ENCODE assay signal across 24 cellular contexts in the genomic region with DNA sequence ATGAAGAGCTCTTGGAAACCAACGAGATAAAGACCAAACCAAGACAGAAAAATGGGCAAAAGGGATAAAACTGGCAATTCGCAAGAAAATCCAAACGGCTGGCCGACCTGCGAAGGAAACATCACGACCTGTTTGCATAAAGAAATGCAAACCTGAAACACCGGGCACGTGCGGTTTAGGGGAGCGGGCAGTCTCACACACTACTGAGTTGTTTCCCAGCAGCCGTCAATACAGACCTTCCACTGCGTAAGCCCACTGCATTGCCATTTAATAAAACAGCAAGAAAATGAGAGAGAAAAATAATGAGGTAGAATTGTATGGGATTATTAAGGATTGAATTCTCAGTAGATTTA. TPM values are rescaled to one million over a fixed set of nuclear protein-coding genes. Genes with fewer than 3 reads are reported as not detected.
DNase-seq lines count a peak whose midpoint lies in the region.
"Had no signal": no experiment of that assay in that cellular context is flagged by ENCODE, and none has a peak within 500 bp of the region (broad histone marks: within the 10 kb centered on the region; RNA-seq: fewer than 3 reads in every experiment).

No MANE protein-coding gene starts in this region.

- no peaks in the 10 kb centered on the region for H3K9me3 ChIP-seq in NT2/D1 (ENCODE audit: insufficient read depth, low read length)
- H3K9me3 ChIP-seq: pancreas, thyroid gland had no signal

- no peak overlapping the region for H3K4ac ChIP-seq in mesendoderm (ENCODE audit: low read depth, low read length)

- H4K5ac ChIP-seq in mesendoderm (ENCODE audit: low read length): no peak overlapping the region

- H3K9ac ChIP-seq in NT2/D1 (ENCODE audit: insufficient read length, low read depth) (peak overlapping the region; percentile 76), mesendoderm (ENCODE audit: low read length) (no peak overlapping the region)

- H3K4me2 ChIP-seq in mesendoderm (ENCODE audit: low read length): no peak overlapping the region
- H3K4me2 ChIP-seq: smooth muscle cell had no signal

- H3K36me3 Mint-ChIP-seq in T-helper 2 cell treated with Interferon-gamma antibody and Interleukin-4, amounts not matched to agents 5 μg/mL and 100 μg/mL, for 36 hours (ENCODE audit: low read depth): peaks cover 3% of the 10 kb centered on the region

- H3K27ac ChIP-seq in ACC112 (ENCODE audit: low read depth, low read length) (no peak overlapping the region), mesendoderm (ENCODE audit: low read depth, low read length) (no peak overlapping the region)
- H3K27ac ChIP-seq: pancreas, thyroid gland had no signal

- H3K79me2 ChIP-seq in ACC112 (ENCODE audit: control insufficient read depth, insufficient read depth, low read length, unreplicated experiment) (peaks cover 3% of the 10 kb centered on the region), mesendoderm (ENCODE audit: control insufficient read depth, insufficient read depth, low read length) (no peaks in the 10 kb centered on the region)

- no peak for DNase-seq in T-helper 2 cell treated with Interferon-gamma antibody and Interleukin-4, amounts not matched to agents 5 μg/mL and 100 μg/mL, for 36 hours (ENCODE audit: low spot score)
- no peak for DNase-seq in T-helper 2 cell
- no peak for DNase-seq in NT2/D1 (ENCODE audit: low read depth, low spot score)
- peak; percentile 65 for DNase-seq in left kidney (ENCODE audit: low read depth, low spot score)
- DNase-seq in NCI-H2029 (lab: John Stamatoyannopoulos, UW): no peak
- no peak for DNase-seq in mesendoderm
- DNase-seq in NCI-H187 (lab: John Stamatoyannopoulos, UW): no peak
- DNase-seq: activated CD4-positive, alpha-beta T cell treated with anti-CD3 and anti-CD28 coated beads, Interleukin-2, amount 50 U/mL, for 1 hour; activated naive CD4-positive, alpha-beta T cell treated with anti-CD3 and anti-CD28 coated beads, Interleukin-2, amount 50 U/mL, for 16 hours; AML-193; Calu3; CD4-positive, CD25-positive, alpha-beta regulatory T cell; effector CD8-positive, alpha-beta T cell; immature natural killer cell; KBM-7; NCI-H1105; NCI-H524 treated with DMSO at 0.1 percent for 48 hours had no signal

- peak overlapping the region; percentile 62 for H3K27ac Mint-ChIP-seq in T-helper 2 cell treated with Interferon-gamma antibody and Interleukin-4, amounts not matched to agents 5 μg/mL and 100 μg/mL, for 36 hours
- H3K27ac Mint-ChIP-seq: activated T-helper 17 cell treated with anti-CD3 and anti-CD28 coated beads, Interleukin-2, amount 50 U/mL, for 72 hours; CD4-positive, CD25-positive, alpha-beta regulatory T cell; immature natural killer cell; nephron; stimulated activated naive CD8-positive, alpha-beta T cell treated with anti-CD3 and anti-CD28 coated beads, Interleukin-15, Interleukin-2, amounts not matched to agents 100 ng/mL and 50 ng/mL, for 24 hours had no signal

- peak overlapping the region; percentile 78 for H3K4me3 ChIP-seq in ACC112 (ENCODE audit: low read depth, low read length)
- H3K4me3 ChIP-seq in NT2/D1 (ENCODE audit: insufficient read length, low read depth): peak overlapping the region; percentile 91
- H3K4me3 ChIP-seq in mesendoderm (ENCODE audit: low read length): no peak overlapping the region
- H3K4me3 ChIP-seq: smooth muscle cell had no signal

- H2BK5ac ChIP-seq in mesendoderm (ENCODE audit: low read length): no peak overlapping the region

- H3K27me3 ChIP-seq in ACC112 (ENCODE audit: insufficient read depth, low read length) (peaks cover 4% of the 10 kb centered on the region; the same call in 1 of the 2 replicates), NT2/D1 (ENCODE audit: insufficient read depth, insufficient read length) (no peaks in the 10 kb centered on the region), mesendoderm (ENCODE audit: insufficient read depth, low read length, poor library complexity) (no peaks in the 10 kb centered on the region)
- H3K27me3 ChIP-seq: pancreas, thyroid gland had no signal

- no peaks in the 10 kb centered on the region for H3K4me1 ChIP-seq in ACC112 (ENCODE audit: control insufficient read depth, insufficient read depth, low read length, unreplicated experiment)
- H3K4me1 ChIP-seq in NT2/D1 (ENCODE audit: insufficient read depth, insufficient read length): no peaks in the 10 kb centered on the region
- H3K4me1 ChIP-seq in mesendoderm (ENCODE audit: control insufficient read depth, low read depth, low read length): no peaks in the 10 kb centered on the region
- H3K4me1 ChIP-seq: pancreas had no signal

- H3K36me3 ChIP-seq in ACC112 (ENCODE audit: insufficient read depth, low read length): no peaks in the 10 kb centered on the region
- H3K36me3 ChIP-seq in NT2/D1 (ENCODE audit: insufficient read depth, insufficient read length, low read length): no peaks in the 10 kb centered on the region
- no peaks in the 10 kb centered on the region for H3K36me3 ChIP-seq in mesendoderm (ENCODE audit: control insufficient read depth, insufficient read depth, low read length)
- H3K36me3 ChIP-seq: pancreas, thyroid gland had no signal

- H3K4me1 Mint-ChIP-seq in T-helper 2 cell treated with Interferon-gamma antibody and Interleukin-4, amounts not matched to agents 5 μg/mL and 100 μg/mL, for 36 hours (ENCODE audit: low read depth): no peaks in the 10 kb centered on the region
- H3K4me1 Mint-ChIP-seq: activated T-helper 17 cell treated with anti-CD3 and anti-CD28 coated beads, Interleukin-2, amount 50 U/mL, for 72 hours; CD4-positive, CD25-positive, alpha-beta regulatory T cell; nephron had no signal

- H3K27me3 Mint-ChIP-seq in T-helper 2 cell treated with Interferon-gamma antibody and Interleukin-4, amounts not matched to agents 5 μg/mL and 100 μg/mL, for 36 hours (ENCODE audit: low read depth): peaks cover 2% of the 10 kb centered on the region
- H3K27me3 Mint-ChIP-seq: CD4-positive, CD25-positive, alpha-beta regulatory T cell had no signal

- H2AK5ac ChIP-seq in mesendoderm (ENCODE audit: low read length): no peak overlapping the region

- H3K18ac ChIP-seq in mesendoderm (ENCODE audit: low read length): no peak overlapping the region

- no peak overlapping the region for H2BK120ac ChIP-seq in mesendoderm (ENCODE audit: low read depth, low read length)

- WGBS in mesendoderm (ENCODE audit: extremely low coverage, insufficient coverage, low lambda C conversion rate): no CpG with 5 or more reads among the region's 12 CpGs

- no peak overlapping the region for H2BK15ac ChIP-seq in mesendoderm (replicated peaks; ENCODE audit: low read depth)

- no peak overlapping the region for H2AFZ ChIP-seq in ACC112 (ENCODE audit: low read length, unreplicated experiment)

- H3K56ac ChIP-seq in mesendoderm (ENCODE audit: low read length): no peak overlapping the region

- H3K9me3 Mint-ChIP-seq in T-helper 2 cell treated with Interferon-gamma antibody and Interleukin-4, amounts not matched to agents 5 μg/mL and 100 μg/mL, for 36 hours: peaks cover 42% of the 10 kb centered on the region

- no peak overlapping the region for H3K4me3 Mint-ChIP-seq in T-helper 2 cell treated with Interferon-gamma antibody and Interleukin-4, amounts not matched to agents 5 μg/mL and 100 μg/mL, for 36 hours
- H3K4me3 Mint-ChIP-seq: activated T-helper 17 cell treated with anti-CD3 and anti-CD28 coated beads, Interleukin-2, amount 50 U/mL, for 72 hours; CD4-positive, CD25-positive, alpha-beta regulatory T cell; nephron; stimulated activated naive CD8-positive, alpha-beta T cell treated with anti-CD3 and anti-CD28 coated beads, Interleukin-15, Interleukin-2, amounts not matched to agents 100 ng/mL and 50 ng/mL, for 24 hours had no signal

- no peak overlapping the region for H4K8ac ChIP-seq in mesendoderm (ENCODE audit: low read depth, low read length)

- H3K23ac ChIP-seq in mesendoderm (ENCODE audit: low read length): no peak overlapping the region

- no peaks in the 10 kb centered on the region for H3K79me1 ChIP-seq in mesendoderm (ENCODE audit: low read length)

RNA-seq across cellular contexts. Expression of gene PEG3, which starts 0.6 kb away (rescaled TPM):
- 14.1 TPM for polyA plus RNA-seq in mesendoderm (2013, experiment 1 of 2)
- polyA plus RNA-seq in mesendoderm (2013, experiment 2 of 2): 14.0 TPM
- polyA plus RNA-seq: immature natural killer cell, smooth muscle cell had no signal

RNA-seq across cellular contexts. Expression of gene ZIM2, which starts 0.6 kb away (rescaled TPM):
- polyA plus RNA-seq in mesendoderm (2013, experiment 1 of 2): 0.21 TPM
- 0.34 TPM for polyA plus RNA-seq in mesendoderm (2013, experiment 2 of 2)
- polyA plus RNA-seq: CD4-positive, CD25-positive, alpha-beta regulatory T cell; immature natural killer cell; smooth muscle cell had no signal
